In genomic region chr11:102914238-102915043, GRCh38 we compare ENCODE assay signal across 8 cellular contexts. TPM values are rescaled to one million over a fixed set of nuclear protein-coding genes. Genes with fewer than 3 reads are reported as not detected.
DNase-seq lines count a peak whose midpoint lies in the region; ATAC-seq and TF ChIP-seq lines count a peak whose summit lies in the region.

No MANE protein-coding gene starts in this region.

- H3K14ac ChIP-seq in trophoblast cell (ENCODE audit: low read length) = no peak overlapping the region

- H4K8ac ChIP-seq in trophoblast cell (ENCODE audit: low read depth, low read length) = no peak overlapping the region

- no peak overlapping the region for H3K9ac ChIP-seq in trophoblast cell (ENCODE audit: low read length)

- no peak overlapping the region for H3K4ac ChIP-seq in trophoblast cell (ENCODE audit: low read depth, low read length)

- H3K27ac ChIP-seq in trophoblast cell (ENCODE audit: low read depth, low read length) = peak overlapping the region; percentile 78

- H3K9me3 ChIP-seq in trophoblast cell (ENCODE audit: insufficient read depth, low read depth, low read length) = no peaks in the 10 kb centered on the region

- WGBS in trophoblast cell (ENCODE audit: extremely low coverage, insufficient coverage, insufficient read length) = no CpG with 5 or more reads among the region's 3 CpGs

- H2BK12ac ChIP-seq in trophoblast cell (ENCODE audit: low read length) = peak overlapping the region; percentile 61

- no peak overlapping the region for H3K23ac ChIP-seq in trophoblast cell (ENCODE audit: low read length)

- DNase-seq in AG08395 (ENCODE audit: low spot score) = peak; percentile 67
- DNase-seq in NCI-H69 (lab: John Stamatoyannopoulos, UW) = peak; percentile 48
- peak in 1 of 2 donors; percentile 53 for DNase-seq in trophoblast cell
- DNase-seq in activated effector memory CD4-positive, alpha-beta T cell treated with anti-CD3 and anti-CD28 coated beads, Interleukin-2, amount 50 U/mL, for 16 hours = no peak
- no peak for DNase-seq in retina

- peak; percentile 42; the same call in 1 of the 2 replicates for TF ChIP-seq CTCF in GM12875 (IDR thresholded peaks at IDR 0.05; ENCODE audit: borderline replicate concordance, insufficient read depth, low read depth, low read length)

- H2BK120ac ChIP-seq in trophoblast cell (ENCODE audit: insufficient read depth, low read length, poor library complexity) = peak overlapping the region; percentile 75

- H2BK5ac ChIP-seq in trophoblast cell (ENCODE audit: low read depth, low read length, poor library complexity) = peak overlapping the region; percentile 44

- H3K4me3 ChIP-seq in GM12875 (ENCODE audit: low read depth, low read length) = no peak overlapping the region
- H3K4me3 ChIP-seq in trophoblast cell (ENCODE audit: low read depth, low read length) = no peak overlapping the region

- H2AK5ac ChIP-seq in trophoblast cell (ENCODE audit: low read length) = no peak overlapping the region

- H2AFZ ChIP-seq in trophoblast cell (ENCODE audit: insufficient read depth, low read length, poor library complexity) = no peak overlapping the region

- H3K36me3 ChIP-seq in trophoblast cell (ENCODE audit: control insufficient read depth in 1 of 2, insufficient read depth in 2 of 2, low read length in 2 of 2) = no peaks in the 10 kb centered on the region

- ATAC-seq in esophagus mucosa (peak; percentile 45), GM21786 (IDR thresholded peaks at IDR 0.05; ENCODE audit: unreplicated experiment) (no peak)

- no peaks in the 10 kb centered on the region for H3K27me3 ChIP-seq in trophoblast cell (ENCODE audit: insufficient read depth, low read length)

- H4K12ac ChIP-seq in trophoblast cell (ENCODE audit: low read depth, low read length) = no peak overlapping the region

- no peak overlapping the region for H3K18ac ChIP-seq in trophoblast cell (ENCODE audit: low read length)

- peaks cover 3% of the 10 kb centered on the region in 2 experiments for H3K4me1 ChIP-seq in trophoblast cell (ENCODE audit: control insufficient read depth in 1 of 2, insufficient read depth in 2 of 2, low read length in 2 of 2)

- peak overlapping the region; percentile 70 for H4K91ac ChIP-seq in trophoblast cell (ENCODE audit: low read depth, low read length)

- H3K79me2 ChIP-seq in trophoblast cell (ENCODE audit: control insufficient read depth, insufficient read depth, low read length, poor library complexity) = no peaks in the 10 kb centered on the region

- peak overlapping the region; percentile 22 for H3K4me2 ChIP-seq in trophoblast cell (ENCODE audit: low read length)

- peaks cover 5% of the 10 kb centered on the region for H3K79me1 ChIP-seq in trophoblast cell (ENCODE audit: low read length)

RNA-seq across cellular contexts. Expression of gene MMP12, which starts 39.7 kb away (rescaled TPM):
- total RNA-seq in esophagus mucosa = 0.16 TPM
- polyA plus RNA-seq in trophoblast cell (2013) = 0.26 and 0.33 TPM in 2 replicates

RNA-seq across cellular contexts. Expression of gene MMP13, which starts 41.1 kb away (rescaled TPM):
- total RNA-seq in esophagus mucosa = not detected
- 0.03 TPM in 1 of 2 replicates, not detected in the other for polyA plus RNA-seq in trophoblast cell (2013)

Comparison
In these comparisons a context has a peak if more than half of its experiments do, and no peak if none do; other contexts are left out.
1. DNase-seq: peak in AG08395 (single experiment) and NCI-H69 (single experiment); none in activated effector memory CD4-positive, alpha-beta T cell treated with anti-CD3 and anti-CD28 coated beads, Interleukin-2, amount 50 U/mL, for 16 hours (single experiment) and retina (single experiment).